In the genomic region with DNA sequence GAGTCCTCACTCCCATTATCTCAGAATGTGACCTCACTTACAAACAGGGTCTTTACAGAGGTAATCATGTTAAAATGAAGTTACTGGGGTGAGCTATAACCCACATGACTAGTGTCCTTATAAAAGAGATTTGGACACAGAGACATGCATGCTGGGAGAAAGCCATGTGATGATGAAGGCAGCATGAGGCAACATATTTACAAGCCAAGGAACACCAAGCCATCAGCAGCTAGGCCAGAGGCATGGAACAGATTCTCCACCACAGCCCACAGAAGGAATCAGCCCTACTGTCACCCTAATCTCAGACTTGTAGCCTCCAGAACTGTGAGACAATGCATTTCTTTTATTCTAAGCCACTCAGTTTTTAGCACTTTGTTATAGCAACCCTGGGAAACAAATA, we compare ENCODE assay signal across 9 cellular contexts.
"Had no signal": no experiment of that assay in that cellular context is flagged by ENCODE, and none has a peak within 500 bp of the region (broad histone marks: within the 10 kb centered on the region; RNA-seq: fewer than 3 reads in every experiment).

No MANE protein-coding gene starts in this region.

- H3K4me3 Mint-ChIP-seq: HFFc6, IgD-negative memory B cell had no signal

- H3K36me3 Mint-ChIP-seq: IgD-negative memory B cell had no signal

- H3K9me3 ChIP-seq: HAP-1 had no signal

- H3K4me1 ChIP-seq: HAP-1 had no signal

- H3K9me3 Mint-ChIP-seq: HFFc6 had no signal

- DNase-seq: GOT3, H7, HFFc6, KBM-7 had no signal

- H3K4me3 ChIP-seq: HAP-1 had no signal

- H3K4me1 Mint-ChIP-seq: IgD-negative memory B cell had no signal

- H3K27ac Mint-ChIP-seq: HFFc6, IgD-negative memory B cell had no signal

- H3K27ac ChIP-seq: HL-60 had no signal

- ATAC-seq: HCT116, HepG2 had no signal

- H3K36me3 ChIP-seq: HAP-1 had no signal
